In the genomic region with DNA sequence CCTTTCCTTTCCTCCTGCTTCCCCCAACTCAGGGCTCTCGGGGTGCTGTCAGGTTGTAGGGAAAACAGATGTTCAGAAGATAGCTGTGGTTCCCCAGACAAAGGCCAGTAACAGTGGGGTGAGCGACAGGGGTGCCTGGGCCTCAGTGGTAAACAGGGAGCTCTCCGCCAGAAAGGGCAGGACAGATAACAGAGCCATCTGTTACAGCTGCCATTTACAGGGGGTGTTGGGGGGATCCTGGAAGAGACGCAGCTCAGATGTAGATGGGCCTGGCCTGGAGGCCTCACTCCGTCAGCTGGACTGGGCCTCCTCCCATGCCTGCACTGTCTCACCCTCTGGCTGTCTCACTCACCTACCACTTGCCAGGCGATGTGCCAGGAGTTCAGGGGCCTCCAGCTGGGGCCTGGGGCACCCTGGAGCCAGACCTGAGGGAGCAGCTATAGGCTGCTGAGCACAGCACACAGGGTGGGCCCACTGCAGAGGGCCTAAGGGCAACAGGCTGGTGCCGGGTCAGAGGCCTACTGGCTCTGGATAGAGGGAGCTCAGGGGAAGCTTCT, we compare ENCODE assay signal across 19 cellular contexts. TPM values are rescaled to one million over a fixed set of nuclear protein-coding genes. Genes with fewer than 3 reads are reported as not detected.
A peak's percentile ranks its signal among the peaks of the same experiment; 100 is the strongest.
DNase-seq lines count a peak whose midpoint lies in the region; ATAC-seq and TF ChIP-seq lines count a peak whose summit lies in the region.
"Had no signal": no experiment of that assay in that cellular context is flagged by ENCODE, and none has a peak within 500 bp of the region (broad histone marks: within the 10 kb centered on the region; RNA-seq: fewer than 3 reads in every experiment).

No MANE protein-coding gene starts in this region.

- intact Hi-C loops in CD4-positive, alpha-beta T cell (cut with DNase I, micrococcal nuclease), result no loop called here

- H3K79me1 ChIP-seq in H9 (ENCODE audit: insufficient read depth, low read depth, low read length, poor library complexity, severe bottlenecking), result no peaks in the 10 kb centered on the region

- H3K27me3 Mint-ChIP-seq in CD4-positive, alpha-beta T cell, result no peaks in the 10 kb centered on the region
- H3K27me3 Mint-ChIP-seq in H9 (ENCODE audit: low read depth), result no peaks in the 10 kb centered on the region; the same call in 1 of the 2 replicates
- H3K27me3 Mint-ChIP-seq: activated CD8-positive, alpha-beta T cell treated with anti-CD3 and anti-CD28 coated beads for 36 hours; activated naive CD8-positive, alpha-beta T cell treated with anti-CD3 and anti-CD28 coated beads for 36 hours had no signal

- H2BK20ac ChIP-seq in H9 (ENCODE audit: low read depth, low read length, poor library complexity, severe bottlenecking), result no peak overlapping the region

- H4K20me1 ChIP-seq in H9 (ENCODE audit: control insufficient read depth, insufficient read depth, insufficient read length), result no peaks in the 10 kb centered on the region

- H2BK12ac ChIP-seq in H9 (ENCODE audit: insufficient read length, low read depth, low read length), result no peak overlapping the region

- H3K9ac ChIP-seq in H9 (ENCODE audit: extremely low read depth, insufficient read length, low read length), result no peak overlapping the region
- peak overlapping the region; percentile 32 for H3K9ac ChIP-seq in endocrine pancreas (ENCODE audit: control insufficient read depth, insufficient read depth, low read length)
- no peak overlapping the region for H3K9ac ChIP-seq in muscle layer of colon (ENCODE audit: low read length)
- H3K9ac ChIP-seq: neural progenitor cell had no signal

- H3K18ac ChIP-seq in H9 (ENCODE audit: insufficient read length, low read depth, low read length), result no peak overlapping the region

- no peak overlapping the region for H2BK120ac ChIP-seq in H9 (ENCODE audit: low read depth, low read length, poor library complexity, severe bottlenecking)

- no peaks in the 10 kb centered on the region for H3K23me2 ChIP-seq in H9 (ENCODE audit: insufficient read length, low read depth, low read length, poor library complexity, severe bottlenecking)

- no peaks in the 10 kb centered on the region for H3K9me3 Mint-ChIP-seq in CD4-positive, alpha-beta T cell
- no peaks in the 10 kb centered on the region for H3K9me3 Mint-ChIP-seq in H9
- H3K9me3 Mint-ChIP-seq: activated CD8-positive, alpha-beta T cell treated with anti-CD3 and anti-CD28 coated beads for 36 hours; activated naive CD8-positive, alpha-beta T cell treated with anti-CD3 and anti-CD28 coated beads for 36 hours; activated T-cell treated with anti-CD3 and anti-CD28 coated beads, Interleukin-2, amount 50 U/mL, for 4 hours; neural progenitor cell; T-helper 1 cell treated with Interleukin-12 subunit alpha and Interleukin-12 subunit beta and Interleukin-4 antibody, amounts not matched to agents 30 μg/mL and 1 μg/mL, for 36 hours had no signal

- no peaks in the 10 kb centered on the region for H3K79me2 ChIP-seq in H9 (ENCODE audit: insufficient read depth, low read length)

- no peak for ATAC-seq in CD4-positive, alpha-beta T cell (ENCODE audit: poor library complexity)
- ATAC-seq in GM21526 (IDR thresholded peaks at IDR 0.05; ENCODE audit: low FRiP score, unreplicated experiment) (no peak), HG02588 (IDR thresholded peaks at IDR 0.05; ENCODE audit: unreplicated experiment) (no peak)
- ATAC-seq: activated CD8-positive, alpha-beta T cell treated with anti-CD3 and anti-CD28 coated beads for 36 hours; body of pancreas had no signal

- H2BK5ac ChIP-seq in H9 (ENCODE audit: insufficient read length, low read length), result no peak overlapping the region

- no peak overlapping the region for H4K91ac ChIP-seq in H9 (ENCODE audit: insufficient read length, low read depth, low read length)

- no peak overlapping the region for H2BK15ac ChIP-seq in H9 (ENCODE audit: low read depth, low read length)

- TF ChIP-seq CTCF in CD4-positive, alpha-beta T cell (IDR thresholded peaks at IDR 0.05), result no peak
- TF ChIP-seq CTCF in H9 (conservative IDR thresholded peaks at IDR 0.05), result no peak

- H3K14ac ChIP-seq in H9 (ENCODE audit: insufficient read depth, low read length), result no peak overlapping the region

- H3T11ph ChIP-seq in H9 (ENCODE audit: low read length), result no peak overlapping the region

- H3K9me3 ChIP-seq in CD4-positive, alpha-beta T cell (ENCODE audit: control insufficient read depth, low read length), result no peaks in the 10 kb centered on the region
- H3K9me3 ChIP-seq in H9 (ENCODE audit: control insufficient read depth, low read depth, low read length) (no peaks in the 10 kb centered on the region), endocrine pancreas (ENCODE audit: control insufficient read depth, low read length) (no peaks in the 10 kb centered on the region), muscle layer of colon (ENCODE audit: low read length) (no peaks in the 10 kb centered on the region)
- H3K9me3 ChIP-seq: body of pancreas had no signal

- peak overlapping the region; percentile 12 for H3K27ac Mint-ChIP-seq in CD4-positive, alpha-beta T cell
- peak overlapping the region in 2 of 3 experiments; percentile 39 to 78; a peak in 2 of 7 replicates for H3K27ac Mint-ChIP-seq in H9
- H3K27ac Mint-ChIP-seq: activated CD8-positive, alpha-beta T cell treated with anti-CD3 and anti-CD28 coated beads for 36 hours; activated naive CD8-positive, alpha-beta T cell treated with anti-CD3 and anti-CD28 coated beads for 36 hours; T-helper 1 cell treated with Interleukin-12 subunit alpha and Interleukin-12 subunit beta and Interleukin-4 antibody, amounts not matched to agents 30 μg/mL and 1 μg/mL, for 36 hours had no signal

- H3K4me1 ChIP-seq in H9 (ENCODE audit: insufficient read depth, low read length), result no peaks in the 10 kb centered on the region
- H3K4me1 ChIP-seq in endocrine pancreas (ENCODE audit: control insufficient read depth, insufficient read depth, low read length), result no peaks in the 10 kb centered on the region
- H3K4me1 ChIP-seq in muscle layer of colon (ENCODE audit: insufficient read depth, low read length), result peaks cover 43% of the 10 kb centered on the region
- H3K4me1 ChIP-seq: neural progenitor cell had no signal

- no peaks in the 10 kb centered on the region for H3K27me3 ChIP-seq in CD4-positive, alpha-beta T cell (ENCODE audit: control insufficient read depth, insufficient read depth, low read length)
- no peaks in the 10 kb centered on the region for H3K27me3 ChIP-seq in H9 (ENCODE audit: insufficient read depth, low read length)
- H3K27me3 ChIP-seq in endocrine pancreas (ENCODE audit: control insufficient read depth, insufficient read depth, low read length), result no peaks in the 10 kb centered on the region
- H3K27me3 ChIP-seq in muscle layer of colon (ENCODE audit: control insufficient read depth in 1 of 2, insufficient read depth in 2 of 2, low read length in 2 of 2), result no peaks in the 10 kb centered on the region
- H3K27me3 ChIP-seq: body of pancreas, neural progenitor cell had no signal

- H3K36me3 Mint-ChIP-seq in CD4-positive, alpha-beta T cell (ENCODE audit: low read depth), result peaks cover 81% of the 10 kb centered on the region
- H3K36me3 Mint-ChIP-seq in H9 (ENCODE audit: insufficient read depth in 1 of 3, low read depth in 3 of 3), result peaks cover 5 to 28% (median 26%) of the 10 kb centered on the region in 3 experiments

- no CpG with 5 or more reads among the region's 7 CpGs for WGBS in H9 (ENCODE audit: extremely low coverage, insufficient read length, low lambda C conversion rate)

- no peak overlapping the region for H3K23ac ChIP-seq in H9 (ENCODE audit: insufficient read length, low read depth, low read length)

- H3K56ac ChIP-seq in H9 (ENCODE audit: insufficient read length, low read depth, low read length), result no peak overlapping the region

- no peak overlapping the region for H3K4ac ChIP-seq in H9 (ENCODE audit: low read depth, low read length)

- POLR2A ChIA-PET in CD4-positive, alpha-beta T cell (lab: Charles Lee), result interaction anchor here (1.7 to 6.4 kb wide), 3 partner anchors 10 to 30 kb away, joined by 4 to 38 read pairs (median 6); no protein-coding TSS in a partner anchor

- no peaks in the 10 kb centered on the region for H3K36me3 ChIP-seq in endocrine pancreas (ENCODE audit: control insufficient read depth, insufficient read depth, low read length)
- H3K36me3 ChIP-seq in muscle layer of colon (ENCODE audit: insufficient read depth, low read length), result peaks cover 48% of the 10 kb centered on the region
- H3K36me3 ChIP-seq: neural progenitor cell had no signal

- no peak overlapping the region for H4K5ac ChIP-seq in H9 (ENCODE audit: insufficient read length, low read depth, low read length)

- no peak for DNase-seq in CD4-positive, alpha-beta T cell
- DNase-seq in H9, result no peak
- DNase-seq in stimulated activated CD4-positive, alpha-beta T cell treated with anti-CD3 and anti-CD28 coated beads, Interleukin-1b, Interleukin-23, amount 100 ng/mL, for 48 hours, result no peak
- DNase-seq: activated CD8-positive, alpha-beta T cell treated with anti-CD3 and anti-CD28 coated beads for 36 hours; activated naive CD8-positive, alpha-beta T cell treated with anti-CD3 and anti-CD28 coated beads for 36 hours; activated T-cell treated with anti-CD3 and anti-CD28 coated beads, Interleukin-2, amount 50 U/mL, for 4 hours; body of pancreas; foreskin melanocyte; KG1; NCI-H526 treated with DMSO at 0.1 percent for 48 hours; SHP77 treated with DMSO at 0.1 percent for 48 hours had no signal

- no peak overlapping the region for H2AFZ ChIP-seq in H9 (ENCODE audit: low read length)
- H2AFZ ChIP-seq: neural progenitor cell had no signal

- peaks cover 26% of the 10 kb centered on the region for H3K4me1 Mint-ChIP-seq in CD4-positive, alpha-beta T cell (ENCODE audit: low read depth)
- H3K4me1 Mint-ChIP-seq in H9, result peaks cover 5 to 9% of the 10 kb centered on the region in 2 experiments

- no peak overlapping the region for H3K4me2 ChIP-seq in H9 (ENCODE audit: insufficient read depth, insufficient read length, low read length)
- H3K4me2 ChIP-seq: neural progenitor cell had no signal

- no peak overlapping the region for H3K4me3 ChIP-seq in endocrine pancreas (ENCODE audit: control insufficient read depth, insufficient read depth, low read length)
- no peak overlapping the region for H3K4me3 ChIP-seq in muscle layer of colon (ENCODE audit: low read depth in 1 of 2, low read length in 2 of 2)
- H3K4me3 ChIP-seq: body of pancreas, coronary artery, neural progenitor cell had no signal

- H2AK5ac ChIP-seq in H9 (ENCODE audit: insufficient read length, low read length), result no peak overlapping the region

- H3K4me3 Mint-ChIP-seq in CD4-positive, alpha-beta T cell, result no peak overlapping the region
- H3K4me3 Mint-ChIP-seq in H9, result no peak overlapping the region; a peak in 1 of 5 replicates
- H3K4me3 Mint-ChIP-seq: activated CD8-positive, alpha-beta T cell treated with anti-CD3 and anti-CD28 coated beads for 36 hours; activated naive CD8-positive, alpha-beta T cell treated with anti-CD3 and anti-CD28 coated beads for 36 hours; activated T-cell treated with anti-CD3 and anti-CD28 coated beads, Interleukin-2, amount 50 U/mL, for 4 hours; neural progenitor cell; T-helper 1 cell treated with Interleukin-12 subunit alpha and Interleukin-12 subunit beta and Interleukin-4 antibody, amounts not matched to agents 30 μg/mL and 1 μg/mL, for 36 hours had no signal

- no peak overlapping the region for H4K8ac ChIP-seq in H9 (replicated peaks; ENCODE audit: insufficient read length, low read depth, low read length)

- H3K27ac ChIP-seq in CD4-positive, alpha-beta T cell (ENCODE audit: low read depth, low read length), result no peak overlapping the region
- no peak overlapping the region for H3K27ac ChIP-seq in H9 (ENCODE audit: insufficient read length, low read depth, low read length)
- H3K27ac ChIP-seq in muscle layer of colon (ENCODE audit: low read depth, low read length), result peak overlapping the region; percentile 84
- H3K27ac ChIP-seq: body of pancreas, neural progenitor cell, VCaP had no signal

- CTCF ChIA-PET in CD4-positive, alpha-beta T cell (lab: Charles Lee), result interaction anchor here (1.3 kb wide), 1 partner anchor 8 kb away, joined by 4 read pairs; no protein-coding TSS in a partner anchor

RNA-seq across cellular contexts. Expression of a gene that starts 16.4 kb away (rescaled TPM):
- total RNA-seq in CD4-positive, alpha-beta T cell, result 1 to 10 TPM in 1 of 2 experiments, under 1 TPM in 1; 0.80 to 1.5 TPM
- 3.8 and 4.2 TPM in 2 replicates for total RNA-seq in H9 (2021)
